Comparison of ENCODE assay signal across 12 cellular contexts in the genomic region with DNA sequence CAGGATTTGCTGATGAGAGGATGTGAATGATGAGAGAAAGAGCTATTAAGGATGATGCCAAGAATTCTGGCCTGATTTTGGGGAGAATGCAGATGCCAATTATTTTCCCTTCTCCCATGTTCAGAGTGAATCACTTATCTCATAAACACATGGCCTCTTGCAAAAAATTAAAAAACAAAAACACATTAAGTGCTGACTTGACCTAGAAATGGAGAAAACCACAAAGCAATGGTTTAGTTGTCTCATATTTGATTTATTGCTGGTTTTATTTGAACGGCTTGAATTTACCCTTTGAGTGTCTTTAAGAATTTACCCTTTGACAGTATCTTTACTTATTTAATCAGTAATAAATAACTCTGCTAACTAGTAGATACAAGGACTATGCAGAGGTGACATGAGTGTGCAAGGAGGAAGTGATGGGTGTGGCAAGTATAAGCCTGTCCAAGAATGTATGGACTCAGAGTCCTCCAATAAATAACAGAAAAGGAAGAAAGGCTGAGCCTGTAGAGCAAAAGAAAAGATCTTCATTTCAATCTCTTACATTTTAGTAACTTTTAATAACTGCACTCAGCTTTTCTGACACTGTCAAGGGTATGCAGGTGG.
DNase-seq lines count a peak whose midpoint lies in the region; ATAC-seq, FAIRE-seq and TF ChIP-seq lines count a peak whose summit lies in the region.
"Had no signal": no experiment of that assay in that cellular context is flagged by ENCODE, and none has a peak within 500 bp of the region (broad histone marks: within the 10 kb centered on the region; RNA-seq: fewer than 3 reads in every experiment).

No MANE protein-coding gene starts in this region.

- H3K27me3 ChIP-seq in HAP-1 (ENCODE audit: low read depth) (no peaks in the 10 kb centered on the region), mesendoderm (ENCODE audit: insufficient read depth, low read length, poor library complexity) (no peaks in the 10 kb centered on the region)
- H3K27me3 ChIP-seq: heart left ventricle had no signal

- H2BK15ac ChIP-seq in mesendoderm (replicated peaks; ENCODE audit: low read depth) = no peak overlapping the region

- peaks cover 24% of the 10 kb centered on the region for H3K4me1 ChIP-seq in HAP-1
- H3K4me1 ChIP-seq in mesendoderm (ENCODE audit: control insufficient read depth, low read depth, low read length) = no peaks in the 10 kb centered on the region

- H3K18ac ChIP-seq in mesendoderm (ENCODE audit: low read length) = no peak overlapping the region

- in situ Hi-C loops in HAP-1 (cut with MboI; ENCODE audit: low sequenced_read_pairs) = no loop called here

- no peaks in the 10 kb centered on the region for H3K9me3 ChIP-seq in HAP-1
- H3K9me3 ChIP-seq: heart left ventricle, thoracic aorta had no signal

- H3K27ac Mint-ChIP-seq in activated T-helper 17 cell treated with anti-CD3 and anti-CD28 coated beads, Interleukin-2, amount 50 U/mL, for 72 hours = peak overlapping the region; percentile 52
- peak overlapping the region; percentile 15 for H3K27ac Mint-ChIP-seq in memory B cell

- H4K8ac ChIP-seq in mesendoderm (ENCODE audit: low read depth, low read length) = no peak overlapping the region

- no peak overlapping the region for H3K23ac ChIP-seq in mesendoderm (ENCODE audit: low read length)

- H2BK5ac ChIP-seq in mesendoderm (ENCODE audit: low read length) = no peak overlapping the region

- no peak overlapping the region for H3K9ac ChIP-seq in mesendoderm (ENCODE audit: low read length)

- H3K4me3 ChIP-seq in AG10803 (ENCODE audit: low read length) (no peak overlapping the region), HAP-1 (no peak overlapping the region), mesendoderm (ENCODE audit: low read length) (no peak overlapping the region)
- H3K4me3 ChIP-seq: heart left ventricle, thoracic aorta had no signal

- no peak overlapping the region for H3K27ac ChIP-seq in mesendoderm (ENCODE audit: low read depth, low read length)
- H3K27ac ChIP-seq: thoracic aorta had no signal

- no peaks in the 10 kb centered on the region for H3K79me1 ChIP-seq in mesendoderm (ENCODE audit: low read length)

- no CpG with 5 or more reads among the region's 1 CpG for WGBS in mesendoderm (ENCODE audit: extremely low coverage, insufficient coverage, low lambda C conversion rate)

- no peak for TF ChIP-seq CTCF in AG10803 (conservative IDR thresholded peaks at IDR 0.05; ENCODE audit: low read length)

- H3K79me2 ChIP-seq in mesendoderm (ENCODE audit: control insufficient read depth, insufficient read depth, low read length) = no peaks in the 10 kb centered on the region

- no peak overlapping the region for H3K4ac ChIP-seq in mesendoderm (ENCODE audit: low read depth, low read length)

- no peak overlapping the region for H3K56ac ChIP-seq in mesendoderm (ENCODE audit: low read length)

- peaks cover 85% of the 10 kb centered on the region for H3K36me3 Mint-ChIP-seq in activated T-helper 17 cell treated with anti-CD3 and anti-CD28 coated beads, Interleukin-2, amount 50 U/mL, for 72 hours (ENCODE audit: low read depth)
- peaks cover 21% of the 10 kb centered on the region for H3K36me3 Mint-ChIP-seq in memory B cell

- peak overlapping the region; percentile 74 for H3K4me3 Mint-ChIP-seq in activated T-helper 17 cell treated with anti-CD3 and anti-CD28 coated beads, Interleukin-2, amount 50 U/mL, for 72 hours
- no peak overlapping the region for H3K4me3 Mint-ChIP-seq in memory B cell

- DNase-seq in AG10803 (ENCODE audit: low read depth) = peak; percentile 61
- DNase-seq in HCEC 1CT = peak; percentile 51
- DNase-seq in memory B cell (ENCODE audit: low spot score in 2 of 2) = no peak
- DNase-seq in HAP-1 (ENCODE audit: low spot score in 2 of 2) = no peak
- DNase-seq in mesendoderm = no peak
- DNase-seq in urothelium cell line (ENCODE audit: low spot score) = no peak
- DNase-seq: activated T-cell treated with anti-CD3 and anti-CD28 coated beads, Interleukin-2, amount 50 U/mL, for 4 hours; stimulated activated CD4-positive, alpha-beta T cell treated with anti-CD3 and anti-CD28 coated beads, Interleukin-1b, Interleukin-23, amount 100 ng/mL, for 48 hours had no signal

- H2BK120ac ChIP-seq in mesendoderm (ENCODE audit: low read depth, low read length) = no peak overlapping the region

- ATAC-seq in activated T-helper 17 cell treated with anti-CD3 and anti-CD28 coated beads, Interleukin-2, amount 50 U/mL, for 72 hours (replicated peaks) = no peak
- ATAC-seq in memory B cell (ENCODE audit: low read depth) = no peak
- ATAC-seq in GM21528 (IDR thresholded peaks at IDR 0.05; ENCODE audit: low FRiP score, unreplicated experiment) = no peak

- H4K5ac ChIP-seq in mesendoderm (ENCODE audit: low read length) = no peak overlapping the region

- no peak for FAIRE-seq in urothelium cell line (lab: Jason Lieb, UNC)

- H2AK5ac ChIP-seq in mesendoderm (ENCODE audit: low read length) = no peak overlapping the region

- no peaks in the 10 kb centered on the region for H3K27me3 Mint-ChIP-seq in activated T-helper 17 cell treated with anti-CD3 and anti-CD28 coated beads, Interleukin-2, amount 50 U/mL, for 72 hours
- no peaks in the 10 kb centered on the region for H3K27me3 Mint-ChIP-seq in memory B cell

- peaks cover 59% of the 10 kb centered on the region for H3K4me1 Mint-ChIP-seq in activated T-helper 17 cell treated with anti-CD3 and anti-CD28 coated beads, Interleukin-2, amount 50 U/mL, for 72 hours
- H3K4me1 Mint-ChIP-seq in memory B cell = peaks cover 38% of the 10 kb centered on the region

- no peak overlapping the region for H3K4me2 ChIP-seq in mesendoderm (ENCODE audit: low read length)

- H3K36me3 ChIP-seq in HAP-1 (replicated peaks) (peaks cover 3% of the 10 kb centered on the region; the same call in 1 of the 2 replicates), mesendoderm (ENCODE audit: control insufficient read depth, insufficient read depth, low read length) (no peaks in the 10 kb centered on the region)
- H3K36me3 ChIP-seq: thoracic aorta had no signal

- H3K9me3 Mint-ChIP-seq in activated T-helper 17 cell treated with anti-CD3 and anti-CD28 coated beads, Interleukin-2, amount 50 U/mL, for 72 hours = no peaks in the 10 kb centered on the region
- no peaks in the 10 kb centered on the region for H3K9me3 Mint-ChIP-seq in memory B cell
- H3K9me3 Mint-ChIP-seq: activated T-cell treated with anti-CD3 and anti-CD28 coated beads, Interleukin-2, amount 50 U/mL, for 4 hours had no signal

Comparison
In these comparisons a context has a peak if more than half of its experiments do, and no peak if none do; other contexts are left out.
1. DNase-seq: peak in AG10803 (single experiment) and HCEC 1CT (single experiment); none in memory B cell (0 of 2), HAP-1 (0 of 2), mesendoderm (single experiment) and urothelium cell line (single experiment).